In the genomic region with DNA sequence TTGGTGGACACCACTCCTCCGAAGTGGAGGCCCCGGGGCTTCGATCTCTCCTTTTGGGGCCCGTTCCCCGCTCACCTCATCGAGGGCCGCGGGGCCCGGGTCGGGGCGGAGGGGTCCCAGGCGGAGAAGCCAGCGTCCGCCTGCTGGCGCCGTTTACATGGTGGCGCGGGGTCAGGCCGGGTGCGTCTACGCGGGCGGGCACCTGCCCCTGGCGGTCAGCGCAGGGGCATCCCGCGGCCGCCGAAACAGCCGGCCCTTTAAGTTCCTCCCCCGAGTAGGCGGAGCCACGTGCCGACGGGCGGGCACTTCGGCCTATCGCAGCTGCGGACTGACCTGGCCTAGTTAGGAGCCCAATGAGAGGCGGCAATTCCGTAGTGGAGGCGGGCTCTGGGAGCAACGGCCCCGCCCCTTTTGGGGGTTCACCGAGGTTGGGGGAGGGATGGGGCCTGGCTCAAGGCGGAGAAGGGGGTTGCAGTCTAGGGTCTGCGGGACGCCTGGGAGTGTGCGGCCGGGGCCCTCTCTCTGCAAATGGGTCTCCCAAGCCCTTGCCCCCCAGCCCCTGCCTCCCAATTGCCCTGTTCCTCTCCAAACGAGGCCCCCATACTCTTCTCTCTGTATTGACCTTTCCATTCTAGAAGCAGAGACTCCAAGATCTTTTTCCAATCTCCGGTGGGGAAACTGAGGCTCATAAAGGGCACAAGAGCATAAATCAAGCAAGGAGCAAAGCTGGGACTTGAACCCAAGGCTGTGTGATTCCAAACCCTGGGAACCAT, we compare ENCODE assay signal across 8 cellular contexts. TPM values are rescaled to one million over a fixed set of nuclear protein-coding genes. Genes with fewer than 3 reads are reported as not detected.
DNase-seq lines count a peak whose midpoint lies in the region; ATAC-seq and TF ChIP-seq lines count a peak whose summit lies in the region.

A gene with protein sequence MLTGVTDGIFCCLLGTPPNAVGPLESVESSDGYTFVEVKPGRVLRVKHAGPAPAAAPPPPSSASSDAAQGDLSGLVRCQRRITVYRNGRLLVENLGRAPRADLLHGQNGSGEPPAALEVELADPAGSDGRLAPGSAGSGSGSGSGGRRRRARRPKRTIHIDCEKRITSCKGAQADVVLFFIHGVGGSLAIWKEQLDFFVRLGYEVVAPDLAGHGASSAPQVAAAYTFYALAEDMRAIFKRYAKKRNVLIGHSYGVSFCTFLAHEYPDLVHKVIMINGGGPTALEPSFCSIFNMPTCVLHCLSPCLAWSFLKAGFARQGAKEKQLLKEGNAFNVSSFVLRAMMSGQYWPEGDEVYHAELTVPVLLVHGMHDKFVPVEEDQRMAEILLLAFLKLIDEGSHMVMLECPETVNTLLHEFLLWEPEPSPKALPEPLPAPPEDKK (minus strand): TSS at position 259 of the 773 bp plus-strand sequence. CDS start 1,809 bp downstream, outside the sequence.

- H3K27ac Mint-ChIP-seq in activated CD4-positive, alpha-beta T cell treated with anti-CD3 and anti-CD28 coated beads for 36 hours, result peak within 1 kb of the TSS; percentile 47

- POLR2A ChIA-PET in activated CD4-positive, alpha-beta T cell treated with anti-CD3 and anti-CD28 coated beads for 36 hours (lab: Charles Lee), result interaction anchor here (0.6 kb wide), 1 partner anchor 83 kb away, joined by 3 read pairs; no protein-coding TSS in a partner anchor

- intact Hi-C loops in activated CD4-positive, alpha-beta T cell treated with anti-CD3 and anti-CD28 coated beads for 36 hours (cut with DNase I, micrococcal nuclease), result loop anchor here (1.0 kb wide), 1 partner anchor 11 kb away; no protein-coding TSS in a partner anchor

- peak; percentile 65 for ATAC-seq in HG03280 (IDR thresholded peaks at IDR 0.05; ENCODE audit: unreplicated experiment)
- ATAC-seq in activated CD4-positive, alpha-beta T cell treated with anti-CD3 and anti-CD28 coated beads for 36 hours, result peak; percentile 79

- peaks cover 3% of the 10 kb centered on the region for H3K36me3 Mint-ChIP-seq in activated CD4-positive, alpha-beta T cell treated with anti-CD3 and anti-CD28 coated beads for 36 hours (ENCODE audit: low read depth)

- peak; percentile 61 for TF ChIP-seq POLR2A in GM18951 (IDR thresholded peaks at IDR 0.05; ENCODE audit: extremely low read depth, insufficient read depth, insufficient read length)

- H3K4me3 Mint-ChIP-seq in activated CD4-positive, alpha-beta T cell treated with anti-CD3 and anti-CD28 coated beads for 36 hours, result peak within 1 kb of the TSS; percentile 63

- no peaks in the 10 kb centered on the region for H3K27me3 Mint-ChIP-seq in activated CD4-positive, alpha-beta T cell treated with anti-CD3 and anti-CD28 coated beads for 36 hours

- in situ Hi-C loops in GM18951 (cut with MboI; ENCODE audit: low sequenced_read_pairs, unreplicated experiment), result no loop called here

- TF ChIP-seq CTCF in AG10803 (conservative IDR thresholded peaks at IDR 0.05; ENCODE audit: low read length), result peak; percentile 38
- no peak for TF ChIP-seq CTCF in choroid plexus epithelial cell (conservative IDR thresholded peaks at IDR 0.05; ENCODE audit: low read depth, low read length)

- peaks cover 35% of the 10 kb centered on the region for H3K4me1 Mint-ChIP-seq in activated CD4-positive, alpha-beta T cell treated with anti-CD3 and anti-CD28 coated beads for 36 hours

- H3K4me3 ChIP-seq in AG10803 (ENCODE audit: low read length), result peak within 1 kb of the TSS; percentile 71
- peak within 1 kb of the TSS; percentile 75 for H3K4me3 ChIP-seq in choroid plexus epithelial cell (ENCODE audit: low read depth, low read length)

- H3K9me3 Mint-ChIP-seq in activated CD4-positive, alpha-beta T cell treated with anti-CD3 and anti-CD28 coated beads for 36 hours (ENCODE audit: low read depth), result no peaks in the 10 kb centered on the region

- CTCF ChIA-PET in activated CD4-positive, alpha-beta T cell treated with anti-CD3 and anti-CD28 coated beads for 36 hours (lab: Charles Lee), result interaction anchor here (0.6 to 5.1 kb wide), 8 partner anchors 10 to 1893 kb away, joined by 3 to 24 read pairs (median 4); no protein-coding TSS in a partner anchor

- peak; percentile 94 for DNase-seq in AG10803 (ENCODE audit: low read depth)
- peak; percentile 91 to 98 for DNase-seq in NCI-H446 (lab: John Stamatoyannopoulos, UW)
- peak; percentile 97 for DNase-seq in activated CD4-positive, alpha-beta T cell treated with anti-CD3 and anti-CD28 coated beads for 36 hours
- peak; percentile 97 for DNase-seq in choroid plexus epithelial cell (ENCODE audit: low read depth)
- peak; percentile 97 for DNase-seq in kidney tubule cell (ENCODE audit: low spot score)
- peak; percentile 91 to 94 for DNase-seq in stimulated activated CD4-positive, alpha-beta T cell treated with anti-CD3 and anti-CD28 coated beads, Interleukin-15, amount 100 ng/mL, for 48 hours (ENCODE audit: low read depth in 2 of 2)

RNA-seq across cellular contexts. Expression of the gene that starts here (rescaled TPM):
- total RNA-seq in activated CD4-positive, alpha-beta T cell treated with anti-CD3 and anti-CD28 coated beads for 36 hours, result 1 to 10 TPM; 6.1 to 8.0 TPM

Comparison
In these comparisons a context has a peak if more than half of its experiments do, and no peak if none do; other contexts are left out.
1. Peak in every context shown above with its lines: DNase-seq, ATAC-seq and H3K4me3 ChIP-seq.